8 cellular contexts compared by ENCODE assay signal in the genomic region with DNA sequence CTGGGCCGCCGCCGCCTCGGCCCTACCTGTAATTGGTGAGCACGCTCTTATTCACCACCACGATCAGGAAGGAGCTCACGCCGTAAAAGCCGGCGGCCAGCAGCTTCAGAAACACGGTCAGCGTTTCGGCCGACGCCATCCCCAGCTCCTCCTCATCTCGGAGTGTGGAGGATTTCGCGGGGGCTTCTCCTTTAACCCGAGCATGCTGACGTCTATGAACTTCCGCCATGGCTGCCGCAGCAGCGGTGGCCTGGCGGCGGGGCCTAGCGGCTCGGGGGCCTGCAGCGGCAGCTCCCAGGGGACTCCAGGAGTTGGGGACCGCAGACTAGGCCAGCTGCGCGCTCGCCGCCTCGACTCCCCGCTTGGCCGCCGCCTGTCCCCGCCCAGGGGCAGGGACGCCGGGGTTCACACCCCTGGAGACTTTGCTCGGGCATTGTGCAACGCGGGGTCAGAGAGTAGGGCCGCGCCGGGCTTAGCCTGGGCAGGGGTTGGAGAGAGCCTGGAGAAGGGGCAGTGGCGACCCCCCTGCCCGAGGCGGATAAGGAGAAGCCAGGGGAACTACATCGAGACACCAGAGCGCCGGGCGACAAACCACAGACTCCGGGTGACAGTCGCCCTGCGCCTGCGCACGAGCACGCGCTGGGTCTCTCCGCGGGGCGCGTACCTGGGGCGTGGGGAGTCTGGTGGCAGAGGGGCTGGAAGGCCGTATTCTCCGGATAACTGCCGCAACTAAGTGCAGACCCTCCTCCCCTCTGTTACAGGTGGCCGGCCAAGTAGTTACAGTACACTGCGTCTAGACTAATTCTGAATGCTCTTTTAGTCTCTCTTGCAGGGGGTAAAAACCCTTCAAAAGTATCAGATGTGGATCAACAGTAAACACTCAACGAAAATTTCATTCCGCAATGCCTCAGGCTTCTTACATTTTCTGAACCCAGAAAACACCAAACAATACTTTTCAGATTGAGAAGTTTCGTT. TPM values are rescaled to one million over a fixed set of nuclear protein-coding genes. Genes with fewer than 3 reads are reported as not detected.
A peak's percentile ranks its signal among the peaks of the same experiment; 100 is the strongest.
DNase-seq lines count a peak whose midpoint lies in the region; TF ChIP-seq lines count a peak whose summit lies in the region.

A gene (minus strand): TSS at position 364 of the 975 bp plus-strand sequence. CDS start 135 bp downstream, at position 229.

- peak within 1 kb of the TSS; percentile 83 for H3K4me3 Mint-ChIP-seq in Caco-2 (ENCODE audit: unreplicated experiment)
- H3K4me3 Mint-ChIP-seq in endodermal cell, result peak within 1 kb of the TSS; percentile 77

- no peaks in the 10 kb centered on the region for H3K27me3 ChIP-seq in Caco-2 (replicated peaks; ENCODE audit: control insufficient read depth, insufficient read depth, low read length)
- no peaks in the 10 kb centered on the region for H3K27me3 ChIP-seq in NT2/D1 (ENCODE audit: insufficient read depth, insufficient read length)
- no peaks in the 10 kb centered on the region for H3K27me3 ChIP-seq in endodermal cell (ENCODE audit: control insufficient read depth, insufficient read depth, low read length, poor library complexity, severe bottlenecking)

- H3K9me3 ChIP-seq in Caco-2, result no peaks in the 10 kb centered on the region
- H3K9me3 ChIP-seq in NT2/D1 (ENCODE audit: insufficient read depth, low read length), result no peaks in the 10 kb centered on the region
- H3K9me3 ChIP-seq in endodermal cell (ENCODE audit: control insufficient read depth, low read length), result no peaks in the 10 kb centered on the region

- H3K27ac ChIP-seq in endodermal cell (ENCODE audit: low read depth, low read length), result peak within 1 kb of the TSS; percentile 92

- H3K4me1 ChIP-seq in Caco-2, result peaks cover 9% of the 10 kb centered on the region; the same call in 1 of the 2 replicates
- H3K4me1 ChIP-seq in NT2/D1 (ENCODE audit: insufficient read depth, insufficient read length), result no peaks in the 10 kb centered on the region
- no peaks in the 10 kb centered on the region for H3K4me1 ChIP-seq in endodermal cell (ENCODE audit: control insufficient read depth, insufficient read depth, low read length)

- intact Hi-C loops in Caco-2 (cut with micrococcal nuclease; ENCODE audit: unreplicated experiment), result loop anchor here (1.0 to 10.0 kb wide), 3 partner anchors 83 to 119 kb away; no protein-coding TSS in a partner anchor

- CTCF ChIA-PET in Caco-2 (lab: Charles Lee), result interaction anchor here (0.5 kb wide), 1 partner anchor 96 kb away, joined by 3 read pairs; no protein-coding TSS in a partner anchor

- TF ChIP-seq CTCF in Caco-2 (IDR thresholded peaks at IDR 0.05; ENCODE audit: insufficient read depth in 1 of 2, low read depth in 1 of 2, low read length in 1 of 2, severe bottlenecking in 1 of 2, unreplicated experiment in 1 of 2) (no peak), GM20000 (IDR thresholded peaks at IDR 0.05; ENCODE audit: extremely low read depth, missing control alignments) (no peak), endodermal cell (conservative IDR thresholded peaks at IDR 0.05) (no peak)

- H3K9me3 Mint-ChIP-seq in Caco-2 (ENCODE audit: unreplicated experiment) (no peaks in the 10 kb centered on the region), endodermal cell (no peaks in the 10 kb centered on the region)

- H3K27me3 Mint-ChIP-seq in Caco-2 (ENCODE audit: insufficient read depth, unreplicated experiment), result no peaks in the 10 kb centered on the region
- peaks cover 4% of the 10 kb centered on the region for H3K27me3 Mint-ChIP-seq in endodermal cell (ENCODE audit: insufficient read depth)

- H3K4me3 ChIP-seq in Caco-2 (ENCODE audit: low read depth, low read length) (peak within 1 kb of the TSS; percentile 77), NT2/D1 (ENCODE audit: insufficient read length, low read depth) (peak within 1 kb of the TSS; percentile 84), endodermal cell (ENCODE audit: low read length) (peak within 1 kb of the TSS; percentile 93)

- TSS peak; percentile 58 for BruUV-seq in Caco-2 (replicated peaks; lab: Mats Ljungman, UMichigan)

- no peaks in the 10 kb centered on the region for H3K36me3 ChIP-seq in Caco-2 (ENCODE audit: control insufficient read depth, insufficient read depth, low read length)
- H3K36me3 ChIP-seq in NT2/D1 (ENCODE audit: insufficient read depth, insufficient read length, low read length), result peaks cover 22% of the 10 kb centered on the region
- H3K36me3 ChIP-seq in endodermal cell (ENCODE audit: control insufficient read depth, insufficient read depth, low read length), result peaks cover 11% of the 10 kb centered on the region

- DNase-seq in Caco-2, result peak; percentile 84 to 88
- DNase-seq in GM20000 (ENCODE audit: low spot score), result peak; percentile 93
- DNase-seq in HS-5 (ENCODE audit: low read depth), result peak; percentile 26
- DNase-seq in NT2/D1 (ENCODE audit: low read depth, low spot score), result peak; percentile 90
- DNase-seq in activated CD8-positive, alpha-beta memory T cell treated with anti-CD3 and anti-CD28 coated beads, Interleukin-2, amount 50 U/mL, for 1 hour (ENCODE audit: extremely low read depth), result peak; percentile 44
- DNase-seq in endodermal cell, result peak; percentile 98
- DNase-seq in midbrain (lab: John Stamatoyannopoulos, UW), result peak; percentile 89
- DNase-seq in stimulated activated CD8-positive, alpha-beta memory T cell treated with anti-CD3 and anti-CD28 coated beads, Interleukin-2, amount 100 ng/mL, for 48 hours (ENCODE audit: low read depth in 2 of 2), result peak; percentile 55 to 75

- H3K27ac Mint-ChIP-seq in Caco-2 (ENCODE audit: unreplicated experiment) (peak within 1 kb of the TSS; percentile 87), endodermal cell (peak within 1 kb of the TSS; percentile 93)

- 0 to 2% methylated on average over 21 to 73 of the region's 73 CpGs for WGBS in endodermal cell (ENCODE audit: insufficient coverage in 1 of 2, insufficient read length in 1 of 2), 2 experiments

- H3K4me1 Mint-ChIP-seq in Caco-2 (ENCODE audit: low read depth, unreplicated experiment) (peaks cover 3% of the 10 kb centered on the region), endodermal cell (peaks cover 16% of the 10 kb centered on the region)

- H3K9ac ChIP-seq in NT2/D1 (ENCODE audit: insufficient read length, low read depth) (peak within 1 kb of the TSS; percentile 89), endodermal cell (ENCODE audit: extremely low read depth, low read length, poor library complexity, severe bottlenecking) (peak within 1 kb of the TSS; percentile 77)

- POLR2A ChIA-PET in Caco-2 (lab: Charles Lee), result interaction anchor here (0.9 to 1.2 kb wide), 2 partner anchors 85 to 129 kb away, joined by 3 to 4 read pairs; a partner anchor contains a TSS

- H3K36me3 Mint-ChIP-seq in Caco-2 (ENCODE audit: insufficient read depth, unreplicated experiment) (peaks cover 10% of the 10 kb centered on the region), endodermal cell (ENCODE audit: low read depth) (peaks cover 14% of the 10 kb centered on the region)

RNA-seq across cellular contexts. Expression of the gene that starts here (rescaled TPM):
- total RNA-seq in Caco-2 (2022) (7.1 and 7.7 TPM in 2 replicates), endodermal cell (1 to 10 TPM; 5.5 to 5.9 TPM)
- 6.4 TPM for polyA plus RNA-seq in endodermal cell (2013, experiment 1 of 2)
- 5.2 TPM for polyA plus RNA-seq in endodermal cell (2013, experiment 2 of 2)

Comparison
In these comparisons a context has a peak if more than half of its experiments do, and no peak if none do; other contexts are left out.
1. Peak in every context shown above with its lines: DNase-seq, H3K4me3 ChIP-seq and H3K27ac ChIP-seq.
2. DNase-seq: peak in every context shown above with its lines; median percentile 98 in endodermal cell; 93 in GM20000; 90 in NT2/D1; 89 in midbrain; 86 in Caco-2; 65 in stimulated activated CD8-positive, alpha-beta memory T cell treated with anti-CD3 and anti-CD28 coated beads, Interleukin-2, amount 100 ng/mL, for 48 hours; 44 in activated CD8-positive, alpha-beta memory T cell treated with anti-CD3 and anti-CD28 coated beads, Interleukin-2, amount 50 U/mL, for 1 hour; 26 in HS-5.